In genomic region chr6:44113396-44113795, GRCh38 we compare ENCODE assay signal across 1 cellular context.
TF ChIP-seq lines count a peak whose summit lies in the region.

No MANE protein-coding gene starts in this region.

TF ChIP-seq in HCT116, 20 proteins besides CTCF, POLR2A, EP300 and RAD21 (continued from another document):
- TF ChIP-seq, protein P1, sequence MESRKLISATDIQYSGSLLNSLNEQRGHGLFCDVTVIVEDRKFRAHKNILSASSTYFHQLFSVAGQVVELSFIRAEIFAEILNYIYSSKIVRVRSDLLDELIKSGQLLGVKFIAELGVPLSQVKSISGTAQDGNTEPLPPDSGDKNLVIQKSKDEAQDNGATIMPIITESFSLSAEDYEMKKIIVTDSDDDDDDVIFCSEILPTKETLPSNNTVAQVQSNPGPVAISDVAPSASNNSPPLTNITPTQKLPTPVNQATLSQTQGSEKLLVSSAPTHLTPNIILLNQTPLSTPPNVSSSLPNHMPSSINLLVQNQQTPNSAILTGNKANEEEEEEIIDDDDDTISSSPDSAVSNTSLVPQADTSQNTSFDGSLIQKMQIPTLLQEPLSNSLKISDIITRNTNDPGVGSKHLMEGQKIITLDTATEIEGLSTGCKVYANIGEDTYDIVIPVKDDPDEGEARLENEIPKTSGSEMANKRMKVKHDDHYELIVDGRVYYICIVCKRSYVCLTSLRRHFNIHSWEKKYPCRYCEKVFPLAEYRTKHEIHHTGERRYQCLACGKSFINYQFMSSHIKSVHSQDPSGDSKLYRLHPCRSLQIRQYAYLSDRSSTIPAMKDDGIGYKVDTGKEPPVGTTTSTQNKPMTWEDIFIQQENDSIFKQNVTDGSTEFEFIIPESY (IDR thresholded peaks at IDR 0.05; ENCODE audit: extremely low read depth, insufficient replicate concordance, low read length) = no peak
- TF ChIP-seq TCF7L2 (IDR thresholded peaks at IDR 0.05; ENCODE audit: borderline replicate concordance, extremely low read depth, insufficient read depth, insufficient read length) (no peak), ZFX (IDR thresholded peaks at IDR 0.05) (no peak)
